Comparison of ENCODE assay signal across 1 cellular context in the genomic region with DNA sequence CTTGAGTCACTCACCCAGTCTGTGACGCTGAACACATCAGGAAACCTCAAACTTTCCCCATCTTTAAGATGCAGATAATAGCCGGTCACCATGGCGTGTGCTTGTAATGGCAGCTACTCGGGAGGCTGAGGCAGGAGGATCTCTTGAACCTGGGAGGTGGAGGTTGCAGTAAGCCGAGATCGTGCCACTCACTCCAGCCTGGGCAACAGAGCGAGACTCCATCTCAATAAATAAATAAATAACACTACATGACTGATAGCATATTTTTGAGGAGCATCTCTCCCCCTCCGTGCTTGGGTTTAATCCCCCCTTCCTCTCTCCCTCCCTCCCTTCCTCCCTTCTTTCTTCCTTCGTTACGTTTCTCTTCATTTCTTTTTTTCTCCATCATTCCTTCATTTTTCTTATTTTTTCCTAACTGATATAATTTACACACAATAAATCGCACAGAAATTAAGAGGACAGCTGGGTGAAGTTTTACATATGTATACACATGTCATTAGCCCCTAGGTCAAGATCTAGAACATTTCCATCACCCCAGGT.
TF ChIP-seq lines count a peak whose summit lies in the region.

No MANE protein-coding gene starts in this region.

TF ChIP-seq in GM23338, 12 proteins besides CTCF, POLR2A, EP300 and RAD21 (continued from another document):
- TF ChIP-seq, protein P1, sequence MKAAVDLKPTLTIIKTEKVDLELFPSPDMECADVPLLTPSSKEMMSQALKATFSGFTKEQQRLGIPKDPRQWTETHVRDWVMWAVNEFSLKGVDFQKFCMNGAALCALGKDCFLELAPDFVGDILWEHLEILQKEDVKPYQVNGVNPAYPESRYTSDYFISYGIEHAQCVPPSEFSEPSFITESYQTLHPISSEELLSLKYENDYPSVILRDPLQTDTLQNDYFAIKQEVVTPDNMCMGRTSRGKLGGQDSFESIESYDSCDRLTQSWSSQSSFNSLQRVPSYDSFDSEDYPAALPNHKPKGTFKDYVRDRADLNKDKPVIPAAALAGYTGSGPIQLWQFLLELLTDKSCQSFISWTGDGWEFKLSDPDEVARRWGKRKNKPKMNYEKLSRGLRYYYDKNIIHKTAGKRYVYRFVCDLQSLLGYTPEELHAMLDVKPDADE (IDR thresholded peaks at IDR 0.05) = no peak
- TF ChIP-seq EZH2phosphoT487 (IDR thresholded peaks at IDR 0.05; ENCODE audit: unreplicated experiment) = no peak
- TF ChIP-seq STAT1 (IDR thresholded peaks at IDR 0.05; ENCODE audit: unreplicated experiment) = no peak
- TF ChIP-seq ZNF114 (CRISPR knock-in tag; IDR thresholded peaks at IDR 0.05) = no peak
TF ChIP-seq in GM23338: peak in this region for 0.
